1 cellular context compared by ENCODE assay signal in the genomic region with DNA sequence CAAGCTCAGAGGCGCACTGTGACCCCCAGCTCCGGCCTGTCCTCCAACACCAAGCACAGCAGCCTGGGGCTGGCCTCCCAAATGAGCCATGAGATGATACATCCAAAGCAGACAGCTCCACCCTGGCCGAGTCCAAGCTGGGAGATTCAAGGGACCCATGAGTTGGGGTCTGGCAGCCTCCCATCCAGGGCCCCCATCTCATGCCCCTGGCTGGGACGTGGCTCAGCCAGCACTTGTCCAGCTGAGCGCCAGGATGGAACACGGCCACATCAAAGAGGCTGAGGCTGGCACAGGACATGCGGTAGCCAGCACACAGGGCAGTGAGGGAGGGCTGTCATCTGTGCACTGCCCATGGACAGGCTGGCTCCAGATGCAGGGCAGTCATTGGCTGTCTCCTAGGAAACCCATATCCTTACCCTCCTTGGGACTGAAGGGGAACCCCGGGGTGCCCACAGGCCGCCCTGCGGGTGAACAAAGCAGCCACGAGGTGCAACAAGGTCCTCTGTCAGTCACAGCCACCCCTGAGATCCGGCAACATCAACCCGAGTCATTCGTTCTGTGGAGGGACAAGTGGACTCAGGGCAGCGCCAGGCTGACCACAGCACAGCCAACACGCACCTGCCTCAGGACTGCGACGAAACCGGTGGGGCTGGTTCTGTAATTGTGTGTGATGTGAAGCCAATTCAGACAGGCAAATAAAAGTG.
TF ChIP-seq lines count a peak whose summit lies in the region.

No MANE protein-coding gene starts in this region.

TF ChIP-seq in HepG2, 621 proteins besides CTCF, POLR2A, EP300 and RAD21 (continued from another document):
- TF ChIP-seq AKAP8 (CRISPR knock-in tag; IDR thresholded peaks at IDR 0.05) (peak; percentile 66; the same call in 1 of the 2 replicates), ZNF253 (CRISPR knock-in tag; IDR thresholded peaks at IDR 0.05; ENCODE audit: borderline replicate concordance) (no peak), ZNF235 (CRISPR knock-in tag; IDR thresholded peaks at IDR 0.05; ENCODE audit: borderline replicate concordance) (no peak), PAF1 (CRISPR knock-in tag; IDR thresholded peaks at IDR 0.05) (0 out of 2 replicates have a peak, but pooled peaks have one; percentile 50), HNRNPH1 (optimal IDR thresholded peaks at IDR 0.05; ENCODE audit: low read depth, low read length) (no peak), POLR2AphosphoS2 (IDR thresholded peaks at IDR 0.05; ENCODE audit: low read depth, low read length) (peak; percentile 85; the same call in 1 of the 2 replicates), NFKB2 (CRISPR knock-in tag; IDR thresholded peaks at IDR 0.05; ENCODE audit: borderline replicate concordance) (0 out of 2 replicates have a peak, but pooled peaks have one; percentile 20), SMAD3 (CRISPR knock-in tag; IDR thresholded peaks at IDR 0.05) (no peak)
